In genomic region chr17:4859816-4860625, GRCh38 we compare ENCODE assay signal across 16 cellular contexts. TPM values are rescaled to one million over a fixed set of nuclear protein-coding genes. Genes with fewer than 3 reads are reported as not detected.
DNase-seq lines count a peak whose midpoint lies in the region; ATAC-seq and TF ChIP-seq lines count a peak whose summit lies in the region.
"Had no signal": no experiment of that assay in that cellular context is flagged by ENCODE, and none has a peak within 500 bp of the region (broad histone marks: within the 10 kb centered on the region; RNA-seq: fewer than 3 reads in every experiment).

No MANE protein-coding gene starts in this region.

- H3K4me2 ChIP-seq in mammary epithelial cell (ENCODE audit: insufficient read depth, low read depth, low read length) = peak overlapping the region; percentile 82
- H3K4me2 ChIP-seq in neuronal stem cell (ENCODE audit: insufficient read depth, low read length, poor library complexity, severe bottlenecking) = no peak overlapping the region

- H2AFZ ChIP-seq in mammary epithelial cell (ENCODE audit: low read depth, low read length) (no peak overlapping the region), neuronal stem cell (ENCODE audit: low read length) (no peak overlapping the region)

- H3K79me2 ChIP-seq in mammary epithelial cell (ENCODE audit: insufficient read depth, low read length) = peaks cover 84% of the 10 kb centered on the region

- TF ChIP-seq POLR2A in gastroesophageal sphincter (IDR thresholded peaks at IDR 0.05) = no peak

- H4K91ac ChIP-seq in neuronal stem cell (ENCODE audit: low read depth, low read length, poor library complexity) = no peak overlapping the region

- DNase-seq in COLO829 (ENCODE audit: low spot score) (peak; percentile 34), mammary epithelial cell (no peak), neuronal stem cell (ENCODE audit: low spot score) (no peak), T-helper 1 cell (no peak), NCI-H1930 (lab: John Stamatoyannopoulos, UW) (no peak), ascending aorta (ENCODE audit: low spot score in 2 of 2) (no peak)
- DNase-seq: CD4-positive, alpha-beta T cell; natural killer cell; NCI-H1694; NCI-H446 treated with DMSO at 0.1 percent for 48 hours; stimulated activated CD4-positive, alpha-beta T cell treated with anti-CD3 and anti-CD28 coated beads, Interleukin-4, amount 100 ng/mL, for 1 hour; stimulated activated CD8-positive, alpha-beta memory T cell treated with anti-CD3 and anti-CD28 coated beads, Interleukin-4, amount 100 ng/mL, for 48 hours had no signal

- no peak overlapping the region for H3K23ac ChIP-seq in neuronal stem cell (ENCODE audit: low read depth, low read length, poor library complexity)

- WGBS in mammary epithelial cell (ENCODE audit: low coverage, missing lambda C conversion rate) = 6% methylated on average over 29 of the region's 32 CpGs
- WGBS in gastroesophageal sphincter (ENCODE audit: low coverage in 1 of 2), 2 donors = 69 to 70% methylated on average over 21 to 25 of the region's 32 CpGs
- WGBS in neuronal stem cell (ENCODE audit: extremely low coverage in 2 of 2, insufficient read length in 2 of 2, insufficient replicate concordance in 1 of 2), 2 donors = no CpG with 5 or more reads among the region's 32 CpGs

- in situ Hi-C loops in mammary epithelial cell (cut with MboI; ENCODE audit: low sequenced_read_pairs in 2 of 2) = no loop called here

- H3K4me3 ChIP-seq in mammary epithelial cell (replicated peaks in 1 of 3; ENCODE audit: insufficient read depth in 1 of 3, low read depth in 2 of 3, low read length in 3 of 3) (peak overlapping the region; percentile 50 to 91 (median 78)), gastroesophageal sphincter (no peak overlapping the region), neuronal stem cell (ENCODE audit: low read length in 2 of 2) (no peak overlapping the region), ascending aorta (no peak overlapping the region)

- no TSS peak for BruUV-seq in mammary epithelial cell (replicated peaks; lab: Mats Ljungman, UMichigan)

- H3K9me3 ChIP-seq in mammary epithelial cell (replicated peaks; ENCODE audit: insufficient read depth, low read length) (no peaks in the 10 kb centered on the region), gastroesophageal sphincter (no peaks in the 10 kb centered on the region), neuronal stem cell (replicated peaks in 1 of 2; ENCODE audit: control insufficient read depth in 2 of 2, insufficient read depth in 1 of 2, low read depth in 1 of 2, low read length in 2 of 2) (no peaks in the 10 kb centered on the region), ascending aorta (no peaks in the 10 kb centered on the region)

- no peak for TF ChIP-seq CTCF in mammary epithelial cell (conservative IDR thresholded peaks at IDR 0.05 in 1 of 2, IDR thresholded peaks at IDR 0.05 in 1 of 2; ENCODE audit: extremely low read depth in 1 of 2, insufficient read depth in 1 of 2, low read depth in 1 of 2, low read length in 2 of 2)
- TF ChIP-seq CTCF in gastroesophageal sphincter (IDR thresholded peaks at IDR 0.05) = no peak
- TF ChIP-seq CTCF in ascending aorta (IDR thresholded peaks at IDR 0.05) = no peak

- no peak overlapping the region for H2BK120ac ChIP-seq in neuronal stem cell (ENCODE audit: low read depth, low read length)

- CTCF ChIA-PET in mammary epithelial cell (lab: Charles Lee; ENCODE audit: low non-redundant PET) = no interaction called here

- H3K27ac ChIP-seq in mammary epithelial cell (ENCODE audit: insufficient read depth, low read depth, low read length) = peak overlapping the region; percentile 83
- peak overlapping the region in 3 of 4 donors; percentile 11 to 42 (median 18) for H3K27ac ChIP-seq in gastroesophageal sphincter
- no peak overlapping the region for H3K27ac ChIP-seq in neuronal stem cell (replicated peaks; ENCODE audit: low read length)
- H3K27ac ChIP-seq in ascending aorta = no peak overlapping the region

- H3K36me3 ChIP-seq in mammary epithelial cell (ENCODE audit: insufficient read depth, low read length) (peaks cover 12% of the 10 kb centered on the region), gastroesophageal sphincter (peaks cover 0 to 15% of the 10 kb centered on the region in 2 donors), neuronal stem cell (replicated peaks in 1 of 2; ENCODE audit: control insufficient read depth in 2 of 2, insufficient read depth in 2 of 2, low read length in 2 of 2) (peaks cover 0 to 15% of the 10 kb centered on the region in 2 donors), ascending aorta (peaks cover 0 to 5% of the 10 kb centered on the region in 2 donors)

- no peak for ATAC-seq in gastroesophageal sphincter
- no peak for ATAC-seq in HG03108 (IDR thresholded peaks at IDR 0.05; ENCODE audit: unreplicated experiment)
- ATAC-seq: left lobe of liver, natural killer cell had no signal

- H3K9ac ChIP-seq in mammary epithelial cell (ENCODE audit: insufficient read depth, low read length) (peak overlapping the region; percentile 90), neuronal stem cell (ENCODE audit: low read depth, low read length, poor library complexity) (no peak overlapping the region)

- H2AK5ac ChIP-seq in neuronal stem cell (ENCODE audit: low read depth, low read length) = peak overlapping the region; percentile 67

- H3K18ac ChIP-seq in neuronal stem cell (ENCODE audit: low read length) = no peak overlapping the region

- H2BK12ac ChIP-seq in neuronal stem cell (ENCODE audit: low read length) = no peak overlapping the region

- no peaks in the 10 kb centered on the region for H4K20me1 ChIP-seq in mammary epithelial cell (ENCODE audit: insufficient read depth, low read length)

- no peak overlapping the region for H2BK5ac ChIP-seq in neuronal stem cell (ENCODE audit: low read length)

- H4K8ac ChIP-seq in neuronal stem cell (ENCODE audit: low read depth, low read length) = no peak overlapping the region

- no peaks in the 10 kb centered on the region for H3K27me3 ChIP-seq in mammary epithelial cell (ENCODE audit: insufficient read depth, low read length)
- no peaks in the 10 kb centered on the region for H3K27me3 ChIP-seq in gastroesophageal sphincter
- H3K27me3 ChIP-seq in neuronal stem cell (ENCODE audit: control insufficient read depth in 3 of 3, insufficient read depth in 3 of 3, low read depth in 1 of 3, low read length in 3 of 3) = no peaks in the 10 kb centered on the region
- no peaks in the 10 kb centered on the region for H3K27me3 ChIP-seq in ascending aorta

- H3K4me1 ChIP-seq in mammary epithelial cell (ENCODE audit: insufficient read depth, low read length) (peaks cover 49% of the 10 kb centered on the region), gastroesophageal sphincter (peaks cover 0 to 38% (median 9%) of the 10 kb centered on the region in 3 donors), neuronal stem cell (ENCODE audit: control insufficient read depth in 2 of 2, insufficient read depth in 1 of 2, low read depth in 1 of 2, low read length in 2 of 2) (peaks cover 17 to 20% of the 10 kb centered on the region in 2 donors), ascending aorta (peaks cover 0 to 13% of the 10 kb centered on the region in 2 donors)

- no peak overlapping the region for H3K4ac ChIP-seq in neuronal stem cell (ENCODE audit: low read length)

- no peak overlapping the region for H2BK15ac ChIP-seq in neuronal stem cell (ENCODE audit: low read length)

- no peak for TF ChIP-seq EP300 in gastroesophageal sphincter (IDR thresholded peaks at IDR 0.05)

- dilution Hi-C loops in mammary epithelial cell (cut with HindIII; ENCODE audit: low sequenced_read_pairs) = loop anchor here (5.0 kb wide), 3 partner anchors 58 to 133 kb away; partner anchors contain the start of genes C17orf114 and PFN1

- no peak overlapping the region for H3K14ac ChIP-seq in neuronal stem cell (ENCODE audit: low read length)

- intact Hi-C loops in mammary epithelial cell (cut with micrococcal nuclease) = loop anchor here (1.0 to 2.0 kb wide), 4 partner anchors 10 to 69 kb away; partner anchors contain the start of gene PLD2
- intact Hi-C loops in ascending aorta (cut with DNase I) = no loop called here

- H3K79me1 ChIP-seq in neuronal stem cell (ENCODE audit: low read depth, low read length) = peaks cover 2% of the 10 kb centered on the region

RNA-seq across cellular contexts. Expression of gene MINK1, which starts 26.9 kb away (rescaled TPM):
- total RNA-seq in mammary epithelial cell (100 to 1,000 TPM in 1 of 2 donors, 10 to 100 TPM in 1; 71.0 to 201 TPM), gastroesophageal sphincter (10 to 100 TPM; 29.3 to 48.6 (median 46.4) TPM), ascending aorta (45.6 TPM)
- polyA plus RNA-seq in mammary epithelial cell = 98.0 TPM
- 115 TPM for polyA minus RNA-seq in mammary epithelial cell
- polyA plus RNA-seq in neuronal stem cell (2013, experiment 1 of 2) = 29.2 TPM
- polyA plus RNA-seq in neuronal stem cell (2013, experiment 2 of 2) = 27.0 TPM

RNA-seq across cellular contexts. Expression of gene C17orf107, which starts 39.3 kb away (rescaled TPM):
- total RNA-seq in mammary epithelial cell (1 to 10 TPM; 4.0 to 4.4 TPM), gastroesophageal sphincter (under 1 TPM; 0.30 to 0.81 (median 0.68) TPM), ascending aorta (not detected)
- 0.44 TPM for polyA plus RNA-seq in mammary epithelial cell
- not detected for polyA minus RNA-seq in mammary epithelial cell
- polyA plus RNA-seq in neuronal stem cell (2013, experiment 1 of 2) = 0.32 TPM
- polyA plus RNA-seq in neuronal stem cell (2013, experiment 2 of 2) = 0.28 TPM

RNA-seq across cellular contexts. Expression of gene CHRNE, which starts 42.9 kb away (rescaled TPM):
- under 1 TPM in 1 of 2 donors, not detected in 1; under 0.01 TPM for total RNA-seq in mammary epithelial cell
- 0.03 TPM for polyA plus RNA-seq in mammary epithelial cell
- not detected for polyA minus RNA-seq in mammary epithelial cell
- total RNA-seq in gastroesophageal sphincter = under 1 TPM in 2 of 4 donors, not detected in 2; 0.23 to 0.67 TPM
- polyA plus RNA-seq in neuronal stem cell (2013, experiment 1 of 2) = 0.17 TPM
- 0.12 TPM for polyA plus RNA-seq in neuronal stem cell (2013, experiment 2 of 2)
- not detected for total RNA-seq in ascending aorta
- total RNA-seq: HT1080 had no signal

RNA-seq across cellular contexts. Expression of gene PLD2, which starts 53.1 kb away (rescaled TPM):
- 10 to 100 TPM; 22.2 to 42.9 TPM for total RNA-seq in mammary epithelial cell
- 24.2 TPM for polyA plus RNA-seq in mammary epithelial cell
- 26.6 TPM for polyA minus RNA-seq in mammary epithelial cell
- 10 to 100 TPM; 10.2 to 21.3 (median 15.7) TPM for total RNA-seq in gastroesophageal sphincter
- 19.1 TPM for polyA plus RNA-seq in neuronal stem cell (2013, experiment 1 of 2)
- polyA plus RNA-seq in neuronal stem cell (2013, experiment 2 of 2) = 17.9 TPM
- total RNA-seq in ascending aorta = 64.5 TPM

Comparison
In these comparisons a context has a peak if more than half of its experiments do, and no peak if none do; other contexts are left out.
1. H3K27ac ChIP-seq: peak in mammary epithelial cell (single experiment) and gastroesophageal sphincter (3 of 4); none in neuronal stem cell (single experiment) and ascending aorta (0 of 2).
2. H3K4me3 ChIP-seq: peak in mammary epithelial cell (3 of 3); none in gastroesophageal sphincter (0 of 2), neuronal stem cell (0 of 2) and ascending aorta (0 of 2).